7 cellular contexts compared by ENCODE assay signal in the genomic region with DNA sequence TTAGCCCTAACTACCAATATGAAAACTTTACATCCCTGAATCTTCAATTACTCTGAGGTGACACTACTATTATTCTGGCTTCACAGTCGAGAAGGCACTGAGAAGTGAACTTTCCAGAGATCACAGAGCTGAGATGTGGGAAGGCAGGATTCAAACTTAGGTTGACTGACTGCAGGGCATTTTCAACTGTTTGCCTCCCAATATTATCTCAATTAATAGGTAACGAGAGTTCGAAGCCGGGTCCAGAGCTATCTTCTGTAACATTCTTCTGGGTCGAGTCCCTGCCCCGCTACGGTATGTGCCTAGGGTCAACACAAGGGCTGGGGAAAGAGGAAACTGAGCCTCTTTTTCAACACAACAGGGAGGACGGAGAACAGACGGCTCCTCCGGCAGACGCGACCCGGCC. TPM values are rescaled to one million over a fixed set of nuclear protein-coding genes. Genes with fewer than 3 reads are reported as not detected.
A peak's percentile ranks its signal among the peaks of the same experiment; 100 is the strongest.
DNase-seq lines count a peak whose midpoint lies in the region; ATAC-seq and TF ChIP-seq lines count a peak whose summit lies in the region.

No MANE protein-coding gene starts in this region.

- ATAC-seq in GM19467 (IDR thresholded peaks at IDR 0.05; ENCODE audit: unreplicated experiment) (peak; percentile 5), left colon (no peak)

- peak overlapping the region; percentile 91 to 100 (median 96) for H3K27ac ChIP-seq in Peyer's patch

- H3K4me1 ChIP-seq in Peyer's patch: peaks cover 0 to 23% (median 5%) of the 10 kb centered on the region in 4 donors

- no peak for TF ChIP-seq POLR2A in Peyer's patch (IDR thresholded peaks at IDR 0.05)

- H3K4me3 ChIP-seq in Peyer's patch (peak overlapping the region; percentile 55 to 96 (median 76)), fibroblast of mammary gland (ENCODE audit: control insufficient read depth, low read depth, low read length) (peak overlapping the region; percentile 92), skeletal muscle cell (ENCODE audit: low read depth, low read length) (peak overlapping the region; percentile 82)

- no peaks in the 10 kb centered on the region for H3K27me3 ChIP-seq in Peyer's patch

- no peaks in the 10 kb centered on the region for H3K9me3 ChIP-seq in Peyer's patch

- no peaks in the 10 kb centered on the region for H3K36me3 ChIP-seq in Peyer's patch

- intact Hi-C loops in left colon (cut with DNase I, micrococcal nuclease): no loop called here

- TF ChIP-seq CTCF in Peyer's patch (IDR thresholded peaks at IDR 0.05) (no peak), fibroblast of mammary gland (conservative IDR thresholded peaks at IDR 0.05; ENCODE audit: control insufficient read depth, insufficient read depth, low read depth, low read length) (no peak)

- DNase-seq in Peyer's patch: no peak
- DNase-seq in fibroblast of mammary gland (ENCODE audit: low read depth): no peak
- DNase-seq in skeletal muscle cell (ENCODE audit: low read depth): no peak
- DNase-seq in left colon: no peak
- no peak for DNase-seq in stimulated activated CD4-positive, alpha-beta T cell treated with anti-CD3 and anti-CD28 coated beads, Interleukin-15, amount 100 ng/mL, for 24 hours
- no peak for DNase-seq in RPMI8226

RNA-seq across cellular contexts. Expression of gene CHMP3, which starts 0.8 kb away (rescaled TPM):
- total RNA-seq in Peyer's patch (100 to 1,000 TPM; 104 to 139 (median 122) TPM), left colon (100 to 1,000 TPM; 173 to 190 TPM)
